In genomic region chr12:1204581-1205121, GRCh38 we compare ENCODE assay signal across 9 cellular contexts.
DNase-seq lines count a peak whose midpoint lies in the region; ATAC-seq and TF ChIP-seq lines count a peak whose summit lies in the region.
"Had no signal": no experiment of that assay in that cellular context is flagged by ENCODE, and none has a peak within 500 bp of the region (broad histone marks: within the 10 kb centered on the region; RNA-seq: fewer than 3 reads in every experiment).

No MANE protein-coding gene starts in this region.

- no peaks in the 10 kb centered on the region for H3K27me3 ChIP-seq in BE2C
- no peaks in the 10 kb centered on the region for H3K27me3 ChIP-seq in mammary epithelial cell (ENCODE audit: insufficient read depth, low read length)
- H3K27me3 ChIP-seq in naive thymus-derived CD4-positive, alpha-beta T cell (ENCODE audit: control insufficient read depth in 2 of 2, insufficient read depth in 2 of 2, low read length in 2 of 2), result no peaks in the 10 kb centered on the region

- H3K4me2 ChIP-seq in mammary epithelial cell (ENCODE audit: insufficient read depth, low read depth, low read length), result peak overlapping the region; percentile 78

- no peak for TF ChIP-seq CTCF in BE2C (IDR thresholded peaks at IDR 0.05; ENCODE audit: low read depth, low read length)
- no peak for TF ChIP-seq CTCF in mammary epithelial cell (conservative IDR thresholded peaks at IDR 0.05 in 1 of 2, IDR thresholded peaks at IDR 0.05 in 1 of 2; ENCODE audit: extremely low read depth in 1 of 2, insufficient read depth in 1 of 2, low read depth in 1 of 2, low read length in 2 of 2)

- H3K4me3 ChIP-seq in BE2C (ENCODE audit: low read depth, low read length), result peak overlapping the region; percentile 49
- H3K4me3 ChIP-seq in mammary epithelial cell (replicated peaks in 1 of 3; ENCODE audit: insufficient read depth in 1 of 3, low read depth in 2 of 3, low read length in 3 of 3), result peak overlapping the region; percentile 6 to 45 (median 18)
- H3K4me3 ChIP-seq in naive thymus-derived CD4-positive, alpha-beta T cell (ENCODE audit: low read length), result peak overlapping the region; percentile 66

- H3K9ac ChIP-seq in mammary epithelial cell (ENCODE audit: insufficient read depth, low read length), result peak overlapping the region; percentile 52

- no peaks in the 10 kb centered on the region for H3K9me3 Mint-ChIP-seq in naive thymus-derived CD4-positive, alpha-beta T cell

- H3K9me3 ChIP-seq in BE2C, result no peaks in the 10 kb centered on the region
- H3K9me3 ChIP-seq in mammary epithelial cell (replicated peaks; ENCODE audit: insufficient read depth, low read length), result no peaks in the 10 kb centered on the region
- no peaks in the 10 kb centered on the region for H3K9me3 ChIP-seq in naive thymus-derived CD4-positive, alpha-beta T cell (ENCODE audit: control insufficient read depth in 2 of 3, low read length in 3 of 3)

- in situ Hi-C loops in mammary epithelial cell (cut with MboI; ENCODE audit: low sequenced_read_pairs in 2 of 2), result no loop called here

- POLR2A ChIA-PET in naive thymus-derived CD4-positive, alpha-beta T cell (lab: Charles Lee), result interaction anchor here (0.6 to 1.3 kb wide), 5 partner anchors 8 to 397 kb away, joined by 3 to 5 read pairs (median 3); no protein-coding TSS in a partner anchor

- ATAC-seq in GM19043 (IDR thresholded peaks at IDR 0.05; ENCODE audit: low read depth, unreplicated experiment), result peak; percentile 82
- peak; percentile 76 for ATAC-seq in HG03442 (IDR thresholded peaks at IDR 0.05; ENCODE audit: unreplicated experiment)
- peak; percentile 86 for ATAC-seq in naive thymus-derived CD4-positive, alpha-beta T cell

- H3K4me3 Mint-ChIP-seq in naive thymus-derived CD4-positive, alpha-beta T cell, result no peak overlapping the region

- intact Hi-C loops in mammary epithelial cell (cut with micrococcal nuclease), result no loop called here
- intact Hi-C loops in naive thymus-derived CD4-positive, alpha-beta T cell (cut with micrococcal nuclease), result loop anchor here (2.0 to 10.0 kb wide), 3 partner anchors 388 to 400 kb away; partner anchors contain the start of gene FBXL14 (in 1 of the 2)

- WGBS in mammary epithelial cell (ENCODE audit: low coverage, missing lambda C conversion rate), result 22% methylated on average over 6 of the region's 6 CpGs

- peaks cover 0 to 21% (median 9%) of the 10 kb centered on the region in 5 donors for H3K36me3 Mint-ChIP-seq in naive thymus-derived CD4-positive, alpha-beta T cell

- H3K79me2 ChIP-seq in mammary epithelial cell (ENCODE audit: insufficient read depth, low read length), result peaks cover 2% of the 10 kb centered on the region

- peak overlapping the region; percentile 46 for H3K27ac ChIP-seq in mammary epithelial cell (ENCODE audit: insufficient read depth, low read depth, low read length)
- peak overlapping the region; percentile 69 for H3K27ac ChIP-seq in naive thymus-derived CD4-positive, alpha-beta T cell (ENCODE audit: low read depth, low read length)
- H3K27ac ChIP-seq: HL-60 had no signal

- peaks cover 10 to 17% (median 10%) of the 10 kb centered on the region in 7 donors for H3K4me1 Mint-ChIP-seq in naive thymus-derived CD4-positive, alpha-beta T cell

- H3K27me3 Mint-ChIP-seq in naive thymus-derived CD4-positive, alpha-beta T cell, result no peaks in the 10 kb centered on the region

- dilution Hi-C loops in mammary epithelial cell (cut with HindIII; ENCODE audit: low sequenced_read_pairs), result no loop called here

- DNase-seq in BE2C (no peak), mammary epithelial cell (peak; percentile 30), 8988T (no peak), NCI-H128 (lab: John Stamatoyannopoulos, UW; ENCODE audit: unreplicated experiment) (no peak)
- DNase-seq in naive thymus-derived CD4-positive, alpha-beta T cell, result peak in 7 of 9 donors; percentile 14 to 69 (median 57)
- no peak for DNase-seq in activated CD8-positive, alpha-beta memory T cell treated with anti-CD3 and anti-CD28 coated beads, Interleukin-2, amount 50 U/mL, for 4 hours

- no TSS peak for BruUV-seq in mammary epithelial cell (replicated peaks; lab: Mats Ljungman, UMichigan)

- H3K27ac Mint-ChIP-seq in naive thymus-derived CD4-positive, alpha-beta T cell, result no peak overlapping the region

- H3K36me3 ChIP-seq in BE2C (no peaks in the 10 kb centered on the region), mammary epithelial cell (ENCODE audit: insufficient read depth, low read length) (no peaks in the 10 kb centered on the region)
- no peaks in the 10 kb centered on the region for H3K36me3 ChIP-seq in naive thymus-derived CD4-positive, alpha-beta T cell (ENCODE audit: control insufficient read depth in 2 of 3, insufficient read depth in 3 of 3, low read length in 3 of 3)

- no peaks in the 10 kb centered on the region for H4K20me1 ChIP-seq in mammary epithelial cell (ENCODE audit: insufficient read depth, low read length)

- H3K4me1 ChIP-seq in BE2C (peaks cover 10% of the 10 kb centered on the region), mammary epithelial cell (ENCODE audit: insufficient read depth, low read length) (peaks cover 7% of the 10 kb centered on the region)
- peaks cover 4 to 15% of the 10 kb centered on the region in 2 donors for H3K4me1 ChIP-seq in naive thymus-derived CD4-positive, alpha-beta T cell (ENCODE audit: control insufficient read depth in 2 of 2, insufficient read depth in 2 of 2, low read length in 2 of 2)

- CTCF ChIA-PET in mammary epithelial cell (lab: Charles Lee; ENCODE audit: low non-redundant PET), result no interaction called here
- CTCF ChIA-PET in naive thymus-derived CD4-positive, alpha-beta T cell (lab: Charles Lee), result no interaction called here

- peak overlapping the region; percentile 60 for H2AFZ ChIP-seq in mammary epithelial cell (ENCODE audit: low read depth, low read length)

Comparison
In these comparisons a context has a peak if more than half of its experiments do, and no peak if none do; other contexts are left out.
1. DNase-seq: peak in mammary epithelial cell (single experiment) and naive thymus-derived CD4-positive, alpha-beta T cell (7 of 9); none in BE2C (single experiment), 8988T (single experiment), activated CD8-positive, alpha-beta memory T cell treated with anti-CD3 and anti-CD28 coated beads, Interleukin-2, amount 50 U/mL, for 4 hours (single experiment) and NCI-H128 (single experiment).
2. Peak in every context shown above with its lines, with median percentiles within 50 percentile points of each other: H3K4me3 ChIP-seq and ATAC-seq.